In genomic region chr18:47150029-47150823, GRCh38 we compare ENCODE assay signal across 1 cellular context.
A peak's percentile ranks its signal among the peaks of the same experiment; 100 is the strongest.
TF ChIP-seq lines count a peak whose summit lies in the region.

A gene with protein sequence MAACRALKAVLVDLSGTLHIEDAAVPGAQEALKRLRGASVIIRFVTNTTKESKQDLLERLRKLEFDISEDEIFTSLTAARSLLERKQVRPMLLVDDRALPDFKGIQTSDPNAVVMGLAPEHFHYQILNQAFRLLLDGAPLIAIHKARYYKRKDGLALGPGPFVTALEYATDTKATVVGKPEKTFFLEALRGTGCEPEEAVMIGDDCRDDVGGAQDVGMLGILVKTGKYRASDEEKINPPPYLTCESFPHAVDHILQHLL (minus strand): TSS chr18:47150500. CDS start chr18:47136439, 14,061 bp downstream.

TF ChIP-seq in Ishikawa, 13 proteins besides CTCF, POLR2A, EP300 and RAD21 (continued from another document):
- 0 out of 2 replicates have a peak, but pooled peaks have one; percentile 11 for TF ChIP-seq EGR1 (IDR thresholded peaks at IDR 0.05)
- TF ChIP-seq NFIC (IDR thresholded peaks at IDR 0.05), result no peak
- 0 out of 2 replicates have a peak, but pooled peaks have one; percentile 22 for TF ChIP-seq CREB1 (IDR thresholded peaks at IDR 0.05; ENCODE audit: low read depth)
- TF ChIP-seq, protein P1, sequence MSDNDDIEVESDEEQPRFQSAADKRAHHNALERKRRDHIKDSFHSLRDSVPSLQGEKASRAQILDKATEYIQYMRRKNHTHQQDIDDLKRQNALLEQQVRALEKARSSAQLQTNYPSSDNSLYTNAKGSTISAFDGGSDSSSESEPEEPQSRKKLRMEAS (IDR thresholded peaks at IDR 0.05), result peak; percentile 84
- peak; percentile 54 for TF ChIP-seq ZBTB7A (IDR thresholded peaks at IDR 0.05; ENCODE audit: low read depth)
- TF ChIP-seq TCF12 (IDR thresholded peaks at IDR 0.05; ENCODE audit: low read depth), result peak; percentile 48
- TF ChIP-seq YY1 (IDR thresholded peaks at IDR 0.05; ENCODE audit: low read depth), result no peak
- no peak for TF ChIP-seq TEAD4 (IDR thresholded peaks at IDR 0.05)
- peak; percentile 96 for TF ChIP-seq TAF1 (IDR thresholded peaks at IDR 0.05; ENCODE audit: low read depth)
